In the genomic region with DNA sequence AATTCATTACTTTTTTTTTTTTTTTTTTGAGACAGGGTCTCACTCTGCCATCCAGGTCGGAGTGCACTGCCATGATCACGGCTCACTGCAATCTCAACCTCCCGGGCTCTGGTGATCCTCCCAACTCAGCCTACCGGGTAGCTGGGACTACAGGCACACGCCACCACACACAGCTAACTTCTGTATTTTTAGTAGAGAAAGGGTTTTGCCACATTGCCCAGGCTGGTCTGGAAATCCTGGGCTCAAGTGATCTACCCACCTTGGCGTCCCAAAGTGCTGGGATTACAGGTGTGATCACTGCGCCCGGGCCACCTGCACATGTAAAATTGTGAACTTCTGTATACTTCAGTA, we compare ENCODE assay signal across 7 cellular contexts. TPM values are rescaled to one million over a fixed set of nuclear protein-coding genes. Genes with fewer than 3 reads are reported as not detected.
DNase-seq lines count a peak whose midpoint lies in the region; ATAC-seq, FAIRE-seq and TF ChIP-seq lines count a peak whose summit lies in the region.
"Not testable (repeated sequence)": the region's sequence is repeated elsewhere in the genome, so short reads cannot be mapped to it uniquely, and the experiment has no call there.

No MANE protein-coding gene starts in this region.

- H2AFZ ChIP-seq in HCT116 (ENCODE audit: low read depth, low read length, poor library complexity, severe bottlenecking); astrocyte (ENCODE audit: low read depth, low read length); keratinocyte (ENCODE audit: control insufficient read depth, low read length); neural progenitor cell (replicated peaks): not testable (repeated sequence)

- H3K4me2 ChIP-seq in HCT116 (ENCODE audit: low read length) (peak overlapping the region; percentile 84), astrocyte (ENCODE audit: low read length) (peak overlapping the region; percentile 89), keratinocyte (ENCODE audit: control insufficient read depth, extremely low read depth, insufficient read depth, low read depth, low read length) (peak overlapping the region; percentile 73), neural progenitor cell (peak overlapping the region; percentile 75)

- not testable (repeated sequence) for TF ChIP-seq CTCF in HCT116 (IDR thresholded peaks at IDR 0.05 in 2 of 3, conservative IDR thresholded peaks at IDR 0.05 in 1 of 3; ENCODE audit: borderline replicate concordance in 1 of 3, insufficient read depth in 1 of 3, low read depth in 2 of 3, low read length in 2 of 3); RWPE2 (IDR thresholded peaks at IDR 0.05; ENCODE audit: poor library complexity, severe bottlenecking); astrocyte (IDR thresholded peaks at IDR 0.05; ENCODE audit: insufficient read depth, low read depth, low read length); esophagus squamous epithelium (IDR thresholded peaks at IDR 0.05); keratinocyte (optimal IDR thresholded peaks at IDR 0.05 in 1 of 3, IDR thresholded peaks at IDR 0.05 in 1 of 3, conservative IDR thresholded peaks at IDR 0.05 in 1 of 3; ENCODE audit: extremely low read depth in 1 of 3, insufficient read depth in 2 of 3, low read length in 3 of 3); neural progenitor cell (IDR thresholded peaks at IDR 0.05); spleen (IDR thresholded peaks at IDR 0.05 in 8 of 11, conservative IDR thresholded peaks at IDR 0.05 in 3 of 11)

- H3K27me3 Mint-ChIP-seq in astrocyte (ENCODE audit: low read depth, unreplicated experiment); neural progenitor cell (ENCODE audit: insufficient read depth, low read depth): not testable (repeated sequence)

- H3K9ac ChIP-seq in HCT116 (ENCODE audit: low read length): peak overlapping the region; percentile 73
- peak overlapping the region; percentile 77 for H3K9ac ChIP-seq in astrocyte (ENCODE audit: low read length)
- H3K9ac ChIP-seq in keratinocyte (ENCODE audit: control insufficient read depth, extremely low read depth, insufficient read depth, low read length): peak overlapping the region; percentile 84
- H3K9ac ChIP-seq in neural progenitor cell: peak overlapping the region; percentile 6

- ATAC-seq in HCT116; RWPE2 (ENCODE audit: low read depth): not testable (repeated sequence)

- H3K9me2 ChIP-seq in HCT116 (ENCODE audit: insufficient read depth): not testable (repeated sequence)

- peaks cover 36% of the 10 kb centered on the region for H3F3A ChIP-seq in neural progenitor cell (ENCODE audit: low read depth)

- not testable (repeated sequence) for DNase-seq in HCT116 (ENCODE audit: low read depth, low spot score); astrocyte (ENCODE audit: low read depth); esophagus squamous epithelium (lab: John Stamatoyannopoulos, UW); keratinocyte (ENCODE audit: low read depth, low spot score); neural progenitor cell (ENCODE audit: low spot score)
- peak; percentile 68 for DNase-seq in RWPE2 (ENCODE audit: low spot score)
- peak; percentile 76 for DNase-seq in spleen

- not testable (repeated sequence) for TF ChIP-seq RAD21 in HCT116 (IDR thresholded peaks at IDR 0.05; ENCODE audit: low read depth)

- POLR2A ChIA-PET in HCT116 (lab: Charles Lee): interaction anchor here (1.0 to 2.4 kb wide), 4 partner anchors 9 to 293 kb away, joined by 3 to 8 read pairs (median 4); no protein-coding TSS in a partner anchor

- H3K9me1 ChIP-seq in keratinocyte (ENCODE audit: control insufficient read depth, extremely low read depth, insufficient read depth, low read length): not testable (repeated sequence)

- intact Hi-C loops in HCT116 (cut with micrococcal nuclease); esophagus squamous epithelium (cut with DNase I); spleen (cut with DNase I; ENCODE audit: low total_unique reads): not testable (repeated sequence)

- H3K4me3 Mint-ChIP-seq in astrocyte (ENCODE audit: unreplicated experiment); neural progenitor cell: not testable (repeated sequence)

- CTCF ChIA-PET in HCT116 (lab: Charles Lee): interaction anchor here (1.2 to 1.9 kb wide), 3 partner anchors 9 to 89 kb away, joined by 3 to 22 read pairs (median 12); no protein-coding TSS in a partner anchor

- not testable (repeated sequence) for FAIRE-seq in astrocyte (lab: Jason Lieb, UNC); keratinocyte (lab: Jason Lieb, UNC)

- H3K79me2 ChIP-seq in HCT116 (ENCODE audit: insufficient read depth, low read length): peaks cover 36% of the 10 kb centered on the region
- peaks cover 46% of the 10 kb centered on the region for H3K79me2 ChIP-seq in astrocyte (ENCODE audit: insufficient read depth, low read length)
- H3K79me2 ChIP-seq in keratinocyte (ENCODE audit: control insufficient read depth, insufficient read depth, low read length): peaks cover 23% of the 10 kb centered on the region
- H3K79me2 ChIP-seq in neural progenitor cell (ENCODE audit: low read depth): peaks cover 44% of the 10 kb centered on the region

- H3K4me1 ChIP-seq in HCT116 (ENCODE audit: control insufficient read depth in 1 of 2, insufficient read depth in 2 of 2, low read length in 2 of 2): peaks cover 16 to 23% of the 10 kb centered on the region in 2 experiments
- H3K4me1 ChIP-seq in RWPE2 (ENCODE audit: insufficient read depth, poor library complexity, severe bottlenecking): not testable (repeated sequence)
- peaks cover 14% of the 10 kb centered on the region for H3K4me1 ChIP-seq in astrocyte (ENCODE audit: insufficient read depth, low read length)
- H3K4me1 ChIP-seq in esophagus squamous epithelium: peaks cover 10 to 33% (median 12%) of the 10 kb centered on the region in 3 donors
- peaks cover 16% of the 10 kb centered on the region for H3K4me1 ChIP-seq in keratinocyte (ENCODE audit: control insufficient read depth, extremely low read depth, insufficient read depth, low read length)
- peaks cover 27% of the 10 kb centered on the region for H3K4me1 ChIP-seq in neural progenitor cell
- peaks cover 19 to 35% (median 27%) of the 10 kb centered on the region in 6 donors for H3K4me1 ChIP-seq in spleen

- not testable (repeated sequence) for BruUV-seq in HCT116 (replicated peaks; lab: Mats Ljungman, UMichigan)

- TF ChIP-seq POLR2A in HCT116 (IDR thresholded peaks at IDR 0.05; ENCODE audit: borderline replicate concordance, extremely low read depth, insufficient read depth, insufficient read length); esophagus squamous epithelium (IDR thresholded peaks at IDR 0.05); spleen (IDR thresholded peaks at IDR 0.05): not testable (repeated sequence)

- not testable (repeated sequence) for H3K27ac Mint-ChIP-seq in astrocyte (ENCODE audit: unreplicated experiment); neural progenitor cell

- not testable (repeated sequence) for H3K27ac ChIP-seq in HCT116 (ENCODE audit: low read depth, low read length); RWPE2 (ENCODE audit: poor library complexity, severe bottlenecking); astrocyte (ENCODE audit: low read depth, low read length); keratinocyte (ENCODE audit: control insufficient read depth, insufficient read depth, low read length); neural progenitor cell; spleen
- H3K27ac ChIP-seq in esophagus squamous epithelium: peak overlapping the region; percentile 43 to 81 (median 75)

- RAD21 ChIA-PET in HCT116 (lab: Charles Lee; ENCODE audit: low non-redundant PET in 1 of 2, low total read pairs in 2 of 2, uncharacterized antibody in 2 of 2, unreplicated experiment in 2 of 2): not testable (repeated sequence)

- H3K4me3 ChIP-seq in HCT116 (replicated peaks in 1 of 2; ENCODE audit: low read depth in 1 of 2, low read length in 2 of 2) (peak overlapping the region; percentile 61 to 75), RWPE2 (ENCODE audit: severe bottlenecking) (peak overlapping the region; percentile 80), astrocyte (ENCODE audit: insufficient read depth, low read depth, low read length) (peak overlapping the region; percentile 80), esophagus squamous epithelium (peak overlapping the region in 3 of 4 donors; percentile 48 to 68 (median 51)), keratinocyte (ENCODE audit: control insufficient read depth in 2 of 3, extremely low read depth in 1 of 3, insufficient read depth in 2 of 3, low read depth in 1 of 3, low read length in 3 of 3) (peak overlapping the region; percentile 71 to 97 (median 89)), neural progenitor cell (peak overlapping the region; percentile 51), spleen (peak overlapping the region in 5 of 8 donors; percentile 63 to 71 (median 64))

- not testable (repeated sequence) for H3K9me3 ChIP-seq in HCT116 (ENCODE audit: control insufficient read depth in 1 of 2, insufficient read depth in 1 of 2, low read depth in 1 of 2, low read length in 2 of 2); RWPE2 (ENCODE audit: severe bottlenecking); astrocyte (ENCODE audit: insufficient read depth, low read depth, low read length); esophagus squamous epithelium; keratinocyte (ENCODE audit: control insufficient read depth, low read depth, low read length); neural progenitor cell (ENCODE audit: low read depth); spleen

- H3K27me3 ChIP-seq in HCT116 (ENCODE audit: insufficient read depth, low read length); RWPE2 (ENCODE audit: insufficient read depth, poor library complexity, severe bottlenecking); astrocyte (ENCODE audit: insufficient read depth, low read length); esophagus squamous epithelium; keratinocyte (ENCODE audit: control insufficient read depth, extremely low read depth, insufficient read depth, low read length): not testable (repeated sequence)
- H3K27me3 ChIP-seq in neural progenitor cell: peaks cover 37% of the 10 kb centered on the region
- H3K27me3 ChIP-seq in spleen (replicated peaks in 1 of 7): peaks cover 0 to 14% (median 0%) of the 10 kb centered on the region in 7 donors

- peaks cover 15% of the 10 kb centered on the region in 2 experiments; a peak in 3 of 4 replicates for H3K36me3 ChIP-seq in HCT116 (ENCODE audit: control insufficient read depth in 1 of 2, insufficient read depth in 2 of 2, low read length in 2 of 2)
- H3K36me3 ChIP-seq in RWPE2 (ENCODE audit: low read depth); astrocyte (ENCODE audit: insufficient read depth, low read length); neural progenitor cell: not testable (repeated sequence)
- peaks cover 0 to 20% (median 14%) of the 10 kb centered on the region in 3 donors for H3K36me3 ChIP-seq in esophagus squamous epithelium
- H3K36me3 ChIP-seq in keratinocyte (ENCODE audit: control insufficient read depth in 2 of 2, extremely low read depth in 1 of 2, insufficient read depth in 2 of 2, low read length in 2 of 2): peaks cover 13 to 20% of the 10 kb centered on the region in 2 experiments
- peaks cover 5 to 19% (median 11%) of the 10 kb centered on the region in 6 donors for H3K36me3 ChIP-seq in spleen

- not testable (repeated sequence) for H3K9me3 Mint-ChIP-seq in astrocyte (ENCODE audit: unreplicated experiment); neural progenitor cell

- H3K4me1 Mint-ChIP-seq in astrocyte (ENCODE audit: low read depth, unreplicated experiment); neural progenitor cell: not testable (repeated sequence)

- 74 to 79% methylated on average over 8 of the region's 8 CpGs for WGBS in esophagus squamous epithelium, 2 donors
- WGBS in spleen, 5 donors: 82 to 92% (median 91%) methylated on average over 8 of the region's 8 CpGs

- not testable (repeated sequence) for H4K20me1 ChIP-seq in HCT116 (ENCODE audit: insufficient read depth); keratinocyte (ENCODE audit: control insufficient read depth, extremely low read depth, insufficient read depth, low read length)
- peaks cover 42% of the 10 kb centered on the region for H4K20me1 ChIP-seq in astrocyte (ENCODE audit: insufficient read depth, low read length)
- H4K20me1 ChIP-seq in neural progenitor cell (ENCODE audit: low read depth): peaks cover 35% of the 10 kb centered on the region

- not testable (repeated sequence) for H3K36me3 Mint-ChIP-seq in astrocyte (ENCODE audit: low read depth, unreplicated experiment); neural progenitor cell

- dilution Hi-C loops in keratinocyte (cut with MboI; ENCODE audit: extremely low pct_ligation_motif_present, low sequenced_read_pairs): not testable (repeated sequence)

RNA-seq across cellular contexts. Expression of a gene that starts 1.4 kb away (rescaled TPM):
- 46.0 TPM for total RNA-seq in HCT116 (2021; ENCODE audit: unreplicated experiment)
- 17.4 and 21.3 TPM in 2 replicates for polyA plus RNA-seq in HCT116 (2012)
- total RNA-seq in astrocyte: 21.6 and 23.1 TPM in 2 replicates
- 10 to 100 TPM in 3 of 4 donors, 1 to 10 TPM in 1; 10.0 to 23.5 (median 10.7) TPM for total RNA-seq in esophagus squamous epithelium
- polyA plus RNA-seq in keratinocyte: 12.8 to 16.4 TPM (median 14.2 TPM) in 3 replicates
- 3.5 TPM for polyA plus RNA-seq in keratinocyte (2011; ENCODE audit: low read depth)
- 7.2 and 11.7 TPM in 2 replicates for polyA plus RNA-seq in keratinocyte (2011; cell fraction: cytosol; rRNA removed)
- polyA plus RNA-seq in keratinocyte (2011; cell fraction: nucleus; rRNA removed): 26.9 TPM in 2 replicates
- 3.7 and 11.0 TPM in 2 replicates for polyA plus RNA-seq in keratinocyte (2012; ENCODE audit: low replicate concordance)
- polyA minus RNA-seq in keratinocyte: 16.0 to 24.8 TPM (median 19.8 TPM) in 3 replicates
- polyA minus RNA-seq in keratinocyte (2011; cell fraction: cytosol; rRNA and poly(A)+ RNA removed): 6.1 TPM
- polyA minus RNA-seq in keratinocyte (2011; cell fraction: nucleus; rRNA and poly(A)+ RNA removed): 26.5 and 55.5 TPM in 2 replicates
- total RNA-seq in neural progenitor cell (ENCODE audit: low replicate concordance): 54.9 and 69.9 TPM in 2 replicates
- total RNA-seq in spleen: 10 to 100 TPM; 22.0 to 60.7 (median 33.7) TPM
- polyA plus RNA-seq in spleen: 1 to 10 TPM; 1.3 to 7.2 (median 2.9) TPM

RNA-seq across cellular contexts. Expression of a gene that starts 54.8 kb away (rescaled TPM):
- total RNA-seq in HCT116 (2021; ENCODE audit: unreplicated experiment) (1,685 TPM), astrocyte (1,356 and 1,553 TPM in 2 replicates), esophagus squamous epithelium (under 1 TPM; under 0.01 TPM), neural progenitor cell (ENCODE audit: low replicate concordance) (under 0.01 TPM in 2 replicates), spleen (1,000 to 10,000 TPM in 4 of 7 donors, under 1 TPM in 3; under 0.01 to 8,075 (median 6,234) TPM)
- 8.8 and 29.6 TPM in 2 replicates for polyA plus RNA-seq in HCT116 (2012)
- polyA plus RNA-seq in keratinocyte (66.0 to 67.0 TPM in 2 of 3 replicates, not detected in the other), spleen (not detected)
- not detected for polyA plus RNA-seq in keratinocyte (2011; ENCODE audit: low read depth)
- polyA plus RNA-seq in keratinocyte (2011; cell fraction: cytosol; rRNA removed): not detected in 2 replicates
- under 0.01 TPM in 2 replicates for polyA plus RNA-seq in keratinocyte (2011; cell fraction: nucleus; rRNA removed)
- polyA plus RNA-seq in keratinocyte (2012; ENCODE audit: low replicate concordance): not detected in 2 replicates
- 13,175 to 24,724 TPM (median 16,252 TPM) in 3 replicates for polyA minus RNA-seq in keratinocyte
- polyA minus RNA-seq in keratinocyte (2011; cell fraction: cytosol; rRNA and poly(A)+ RNA removed): 39,283 TPM
- 15,420 and 21,721 TPM in 2 replicates for polyA minus RNA-seq in keratinocyte (2011; cell fraction: nucleus; rRNA and poly(A)+ RNA removed)

Comparison
In these comparisons a context has a peak if more than half of its experiments do, and no peak if none do; other contexts are left out.
1. H3K9ac ChIP-seq: peak in every context shown above with its lines; median percentile 84 in keratinocyte; 77 in astrocyte; 73 in HCT116; 6 in neural progenitor cell.